In the genomic region with DNA sequence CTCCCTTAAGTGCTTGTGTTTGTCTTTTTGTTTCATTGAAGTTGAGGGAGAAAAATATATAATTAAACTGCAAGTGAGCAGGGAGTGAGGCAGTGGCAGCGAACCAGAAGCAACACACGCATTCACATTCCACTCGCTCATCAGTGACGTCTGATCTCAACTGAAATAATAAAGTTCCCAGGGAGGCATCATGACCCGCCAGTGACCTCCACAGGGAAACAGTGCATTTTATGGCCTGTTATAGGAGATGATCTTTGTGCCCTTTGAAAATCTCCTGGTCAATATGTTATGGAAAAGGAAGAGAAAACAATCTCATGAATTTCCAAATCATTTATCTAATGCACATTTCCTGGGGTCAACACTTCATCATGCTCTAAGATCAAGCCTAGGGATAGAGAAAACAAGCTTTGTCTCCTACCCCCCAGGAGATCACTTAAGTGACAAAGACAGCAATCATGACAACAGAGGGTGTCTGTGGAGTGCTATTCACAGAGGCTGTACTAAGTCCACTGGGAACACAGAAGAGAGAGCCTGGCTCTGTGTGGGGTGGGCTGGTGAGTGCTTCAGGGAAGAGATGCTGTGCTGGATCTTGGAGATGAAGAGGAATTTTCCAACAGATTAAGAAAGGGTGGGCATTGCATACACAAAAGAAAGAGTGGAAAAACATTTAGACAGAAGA, we compare ENCODE assay signal across 12 cellular contexts.
A peak's percentile ranks its signal among the peaks of the same experiment; 100 is the strongest.
DNase-seq lines count a peak whose midpoint lies in the region; ATAC-seq and TF ChIP-seq lines count a peak whose summit lies in the region.
"Had no signal": no experiment of that assay in that cellular context is flagged by ENCODE, and none has a peak within 500 bp of the region (broad histone marks: within the 10 kb centered on the region; RNA-seq: fewer than 3 reads in every experiment).

No MANE protein-coding gene starts in this region.

- TF ChIP-seq CTCF in chondrocyte (IDR thresholded peaks at IDR 0.05) (no peak), breast epithelium (IDR thresholded peaks at IDR 0.05) (no peak), psoas muscle (IDR thresholded peaks at IDR 0.05) (no peak)

- peaks cover 4% of the 10 kb centered on the region for H3K9me3 Mint-ChIP-seq in chondrocyte (ENCODE audit: low read depth)

- DNase-seq in NCI-H345 treated with DMSO at 0.1 percent for 48 hours (lab: John Stamatoyannopoulos, UW; ENCODE audit: unreplicated experiment) (peak; percentile 0), chondrocyte (ENCODE audit: low spot score) (no peak), kidney glomerular epithelial cell (lab: John Stamatoyannopoulos, UW) (peak; percentile 88), smooth muscle cell of the brain vasculature (ENCODE audit: low read depth, low spot score) (peak; percentile 80), breast epithelium (ENCODE audit: low spot score in 2 of 2) (no peak), psoas muscle (no peak)
- DNase-seq in activated naive CD4-positive, alpha-beta T cell treated with Interleukin-2 at 50 U/mL for 16 hours: no peak
- DNase-seq: activated CD4-positive, alpha-beta T cell treated with anti-CD3 and anti-CD28 coated beads for 4 hours; DMS153; NCI-H1092; NCI-H82 had no signal

- H3K27me3 ChIP-seq in breast epithelium (no peaks in the 10 kb centered on the region), psoas muscle (ENCODE audit: insufficient read depth in 3 of 3, low read length in 2 of 3) (no peaks in the 10 kb centered on the region)

- H3K27me3 Mint-ChIP-seq in chondrocyte (ENCODE audit: low read depth): no peaks in the 10 kb centered on the region
- H3K27me3 Mint-ChIP-seq: activated naive CD4-positive, alpha-beta T cell treated with anti-CD3 and anti-CD28 coated beads, Interleukin-2, amount 50 U/mL, for 24 hours had no signal

- H3K36me3 ChIP-seq in breast epithelium: no peaks in the 10 kb centered on the region
- no peaks in the 10 kb centered on the region for H3K36me3 ChIP-seq in psoas muscle (ENCODE audit: insufficient read depth in 1 of 2, low read depth in 1 of 2)

- no peak for TF ChIP-seq POLR2A in breast epithelium (IDR thresholded peaks at IDR 0.05)

- ATAC-seq in psoas muscle: no peak

- no peak overlapping the region for H3K4me3 Mint-ChIP-seq in chondrocyte (ENCODE audit: unreplicated experiment)
- H3K4me3 Mint-ChIP-seq: activated naive CD4-positive, alpha-beta T cell treated with anti-CD3 and anti-CD28 coated beads, Interleukin-2, amount 50 U/mL, for 24 hours had no signal

- H3K36me3 Mint-ChIP-seq in chondrocyte (ENCODE audit: low read depth): no peaks in the 10 kb centered on the region
- H3K36me3 Mint-ChIP-seq: activated naive CD4-positive, alpha-beta T cell treated with anti-CD3 and anti-CD28 coated beads, Interleukin-2, amount 50 U/mL, for 24 hours had no signal

- intact Hi-C loops in breast epithelium (cut with DNase I; ENCODE audit: low total_unique reads): no loop called here
- intact Hi-C loops in psoas muscle (cut with DNase I): no loop called here

- 47 to 52% (median 49%) methylated on average over 5 of the region's 5 CpGs for WGBS in psoas muscle, 3 donors

- H3K27ac ChIP-seq in breast epithelium: no peak overlapping the region
- no peak overlapping the region for H3K27ac ChIP-seq in psoas muscle

- peak overlapping the region; percentile 75 for H3K27ac Mint-ChIP-seq in chondrocyte (ENCODE audit: unreplicated experiment)
- H3K27ac Mint-ChIP-seq: activated naive CD4-positive, alpha-beta T cell treated with anti-CD3 and anti-CD28 coated beads, Interleukin-2, amount 50 U/mL, for 24 hours had no signal

- peaks cover 43% of the 10 kb centered on the region for H3K4me1 Mint-ChIP-seq in chondrocyte (ENCODE audit: low read depth)
- H3K4me1 Mint-ChIP-seq: activated naive CD4-positive, alpha-beta T cell treated with anti-CD3 and anti-CD28 coated beads, Interleukin-2, amount 50 U/mL, for 24 hours had no signal

- H3K4me3 ChIP-seq in breast epithelium (no peak overlapping the region), psoas muscle (no peak overlapping the region)

- H3K9me3 ChIP-seq in breast epithelium (no peaks in the 10 kb centered on the region), psoas muscle (no peaks in the 10 kb centered on the region)

- H3K4me1 ChIP-seq in breast epithelium: no peaks in the 10 kb centered on the region
- no peaks in the 10 kb centered on the region for H3K4me1 ChIP-seq in psoas muscle

Comparison
In these comparisons a context has a peak if more than half of its experiments do, and no peak if none do; other contexts are left out.
1. DNase-seq: peak in NCI-H345 treated with DMSO at 0.1 percent for 48 hours (single experiment), kidney glomerular epithelial cell (single experiment) and smooth muscle cell of the brain vasculature (single experiment); none in chondrocyte (single experiment), breast epithelium (0 of 2), psoas muscle (0 of 2) and activated naive CD4-positive, alpha-beta T cell treated with Interleukin-2 at 50 U/mL for 16 hours (single experiment).